Comparison of ENCODE assay signal across 11 cellular contexts in genomic region chr3:13353936-13354542, GRCh38.
DNase-seq lines count a peak whose midpoint lies in the region; ATAC-seq and TF ChIP-seq lines count a peak whose summit lies in the region.
"Had no signal": no experiment of that assay in that cellular context is flagged by ENCODE, and none has a peak within 500 bp of the region (broad histone marks: within the 10 kb centered on the region; RNA-seq: fewer than 3 reads in every experiment).

No MANE protein-coding gene starts in this region.

- POLR2A ChIA-PET in activated CD8-positive, alpha-beta T cell treated with anti-CD3 and anti-CD28 coated beads for 36 hours (lab: Charles Lee): interaction anchor here (1.0 to 1.5 kb wide), 2 partner anchors 26 to 29 kb away, joined by 3 read pairs; no protein-coding TSS in a partner anchor
- POLR2A ChIA-PET in GM10248 (lab: Yijun Ruan, JAX): no interaction called here

- peaks cover 41% of the 10 kb centered on the region for H3K4me1 Mint-ChIP-seq in activated CD8-positive, alpha-beta T cell treated with anti-CD3 and anti-CD28 coated beads for 36 hours (ENCODE audit: low read depth)

- no peak for DNase-seq in AG09309 (ENCODE audit: low read depth)
- DNase-seq in GM20000 (ENCODE audit: low spot score): no peak
- no peak for DNase-seq in activated CD8-positive, alpha-beta T cell treated with anti-CD3 and anti-CD28 coated beads for 36 hours
- peak; percentile 72 for DNase-seq in islet precursor cell
- DNase-seq in GM10248 (ENCODE audit: extremely low spot score): no peak
- no peak for DNase-seq in activated effector memory CD4-positive, alpha-beta T cell treated with Interleukin-2 at 50 U/mL for 16 hours
- DNase-seq in NCI-H2196 (lab: John Stamatoyannopoulos, UW; ENCODE audit: unreplicated experiment): no peak
- DNase-seq in OCI-M1 (lab: John Stamatoyannopoulos, UW): no peak
- DNase-seq: hypothalamus, nucleus accumbens had no signal

- no peak for ATAC-seq in activated CD8-positive, alpha-beta T cell treated with anti-CD3 and anti-CD28 coated beads for 36 hours

- H3K27ac Mint-ChIP-seq in activated CD8-positive, alpha-beta T cell treated with anti-CD3 and anti-CD28 coated beads for 36 hours: peak overlapping the region; percentile 81

- intact Hi-C loops in activated CD8-positive, alpha-beta T cell treated with anti-CD3 and anti-CD28 coated beads for 36 hours (cut with micrococcal nuclease): no loop called here

- H3K9me3 Mint-ChIP-seq in activated CD8-positive, alpha-beta T cell treated with anti-CD3 and anti-CD28 coated beads for 36 hours: no peaks in the 10 kb centered on the region

- CTCF ChIA-PET in activated CD8-positive, alpha-beta T cell treated with anti-CD3 and anti-CD28 coated beads for 36 hours (lab: Charles Lee): interaction anchor here (1.0 to 13.2 kb wide), 6 partner anchors 10 to 109 kb away, joined by 3 to 125 read pairs (median 4); no protein-coding TSS in a partner anchor
- CTCF ChIA-PET in GM10248 (lab: Yijun Ruan, JAX): interaction anchor here (0.6 to 2.0 kb wide), 6 partner anchors 8 to 262 kb away, joined by 3 to 9 read pairs (median 5); no protein-coding TSS in a partner anchor

- H3K27me3 Mint-ChIP-seq in activated CD8-positive, alpha-beta T cell treated with anti-CD3 and anti-CD28 coated beads for 36 hours: no peaks in the 10 kb centered on the region

- H3K4me3 ChIP-seq in AG09309 (ENCODE audit: control insufficient read depth, low read depth, low read length): no peak overlapping the region
- H3K4me3 ChIP-seq: ascending aorta had no signal

- TF ChIP-seq CTCF in AG09309 (IDR thresholded peaks at IDR 0.05; ENCODE audit: control insufficient read depth, insufficient read depth, low read depth, low read length, missing control alignments) (peak; percentile 53), GM20000 (IDR thresholded peaks at IDR 0.05; ENCODE audit: extremely low read depth, missing control alignments) (peak; percentile 2), GM10248 (IDR thresholded peaks at IDR 0.05; ENCODE audit: control extremely low read depth, extremely low read depth, low read depth, missing control alignments) (no peak)
- TF ChIP-seq CTCF in activated CD8-positive, alpha-beta T cell treated with anti-CD3 and anti-CD28 coated beads for 36 hours (IDR thresholded peaks at IDR 0.05): no peak

- H3K4me3 Mint-ChIP-seq in activated CD8-positive, alpha-beta T cell treated with anti-CD3 and anti-CD28 coated beads for 36 hours: no peak overlapping the region

- H3K36me3 Mint-ChIP-seq in activated CD8-positive, alpha-beta T cell treated with anti-CD3 and anti-CD28 coated beads for 36 hours (ENCODE audit: low read depth): peaks cover 62% of the 10 kb centered on the region

Comparison
In these comparisons a context has a peak if more than half of its experiments do, and no peak if none do; other contexts are left out.
1. CTCF ChIP-seq: peak in AG09309 (single experiment) and GM20000 (single experiment); none in activated CD8-positive, alpha-beta T cell treated with anti-CD3 and anti-CD28 coated beads for 36 hours (single experiment) and GM10248 (single experiment).